18 cellular contexts compared by ENCODE assay signal in genomic region chr11:937853-938261, GRCh38. TPM values are rescaled to one million over a fixed set of nuclear protein-coding genes. Genes with fewer than 3 reads are reported as not detected.
A peak's percentile ranks its signal among the peaks of the same experiment; 100 is the strongest.
DNase-seq lines count a peak whose midpoint lies in the region; ATAC-seq and TF ChIP-seq lines count a peak whose summit lies in the region.
"Had no signal": no experiment of that assay in that cellular context is flagged by ENCODE, and none has a peak within 500 bp of the region (broad histone marks: within the 10 kb centered on the region; RNA-seq: fewer than 3 reads in every experiment).

No MANE protein-coding gene starts in this region.

- H3K4me3 Mint-ChIP-seq in endodermal cell, result no peak overlapping the region
- H3K4me3 Mint-ChIP-seq in neural crest cell, result no peak overlapping the region

- H3K4me1 Mint-ChIP-seq in endodermal cell (peaks cover 46% of the 10 kb centered on the region), neural crest cell (peaks cover 42% of the 10 kb centered on the region)

- H3K36me3 Mint-ChIP-seq in endodermal cell (ENCODE audit: low read depth) (peaks cover 22% of the 10 kb centered on the region), neural crest cell (ENCODE audit: low read depth) (no peaks in the 10 kb centered on the region)
- H3K36me3 Mint-ChIP-seq: activated naive CD4-positive, alpha-beta T cell treated with anti-CD3 and anti-CD28 coated beads, Interleukin-2, amount 50 U/mL, for 72 hours had no signal

- H3K27me3 ChIP-seq in H7 (ENCODE audit: control insufficient read depth, insufficient read depth, low read length) (no peaks in the 10 kb centered on the region), Panc1 (ENCODE audit: control insufficient read depth, insufficient read depth, low read length) (no peaks in the 10 kb centered on the region), endodermal cell (ENCODE audit: control insufficient read depth, insufficient read depth, low read length, poor library complexity, severe bottlenecking) (no peaks in the 10 kb centered on the region), uterus (no peaks in the 10 kb centered on the region)
- H3K27me3 ChIP-seq: brain microvascular endothelial cell, right atrium auricular region had no signal

- no TSS peak for BruUV-seq in Panc1 (replicated peaks; lab: Mats Ljungman, UMichigan)

- TF ChIP-seq CTCF in Panc1 (IDR thresholded peaks at IDR 0.05), result no peak
- TF ChIP-seq CTCF in endodermal cell (conservative IDR thresholded peaks at IDR 0.05), result no peak
- no peak for TF ChIP-seq CTCF in neural crest cell (conservative IDR thresholded peaks at IDR 0.05)
- no peak for TF ChIP-seq CTCF in uterus (IDR thresholded peaks at IDR 0.05)
- TF ChIP-seq CTCF in coronary artery (IDR thresholded peaks at IDR 0.05), result no peak

- H3K36me3 ChIP-seq in H7 (replicated peaks; ENCODE audit: control insufficient read depth, insufficient read depth, low read length) (no peaks in the 10 kb centered on the region), Panc1 (ENCODE audit: control insufficient read depth, insufficient read depth, low read length) (no peaks in the 10 kb centered on the region), endodermal cell (ENCODE audit: control insufficient read depth, insufficient read depth, low read length) (peaks cover 9% of the 10 kb centered on the region), uterus (no peaks in the 10 kb centered on the region)
- H3K36me3 ChIP-seq: brain microvascular endothelial cell, right atrium auricular region had no signal

- ATAC-seq in Panc1, result peak; percentile 59
- ATAC-seq: left colon had no signal

- H3K9ac ChIP-seq in endodermal cell (ENCODE audit: extremely low read depth, low read length, poor library complexity, severe bottlenecking), result no peak overlapping the region

- no peaks in the 10 kb centered on the region for H3K9me3 ChIP-seq in Panc1 (ENCODE audit: control insufficient read depth, insufficient read depth, low read depth, low read length)
- H3K9me3 ChIP-seq in endodermal cell (ENCODE audit: control insufficient read depth, low read length), result no peaks in the 10 kb centered on the region
- no peaks in the 10 kb centered on the region for H3K9me3 ChIP-seq in uterus
- H3K9me3 ChIP-seq: right atrium auricular region had no signal

- H3K4me1 ChIP-seq in Panc1 (ENCODE audit: control insufficient read depth, insufficient read depth, low read length), result peaks cover 10% of the 10 kb centered on the region; the same call in 1 of the 2 replicates
- peaks cover 22% of the 10 kb centered on the region for H3K4me1 ChIP-seq in endodermal cell (ENCODE audit: control insufficient read depth, insufficient read depth, low read length)
- H3K4me1 ChIP-seq in uterus, result peaks cover 0 to 6% of the 10 kb centered on the region in 2 donors

- H3K9me3 Mint-ChIP-seq in endodermal cell, result no peaks in the 10 kb centered on the region
- no peaks in the 10 kb centered on the region for H3K9me3 Mint-ChIP-seq in neural crest cell
- H3K9me3 Mint-ChIP-seq: activated naive CD4-positive, alpha-beta T cell treated with anti-CD3 and anti-CD28 coated beads, Interleukin-2, amount 50 U/mL, for 72 hours had no signal

- POLR2A ChIA-PET in Panc1 (lab: Charles Lee), result interaction anchor here (0.5 to 0.7 kb wide), 2 partner anchors 13 to 101 kb away, joined by 3 read pairs; no protein-coding TSS in a partner anchor

- peak overlapping the region; percentile 61 for H3K27ac Mint-ChIP-seq in endodermal cell
- peak overlapping the region; percentile 38 for H3K27ac Mint-ChIP-seq in neural crest cell (ENCODE audit: unreplicated experiment)

- intact Hi-C loops in Panc1 (cut with micrococcal nuclease; ENCODE audit: unreplicated experiment), result no loop called here
- intact Hi-C loops in uterus (cut with DNase I; ENCODE audit: low total_unique reads), result no loop called here

- in situ Hi-C loops in Panc1 (cut with HindIII; ENCODE audit: low pct_unique_long_range_greater_than_20kb, low sequenced_read_pairs), result no loop called here

- H3K27me3 Mint-ChIP-seq in endodermal cell (ENCODE audit: insufficient read depth) (no peaks in the 10 kb centered on the region), neural crest cell (ENCODE audit: low read depth) (no peaks in the 10 kb centered on the region)

- TF ChIP-seq POLR2A in uterus (IDR thresholded peaks at IDR 0.05), result no peak

- H3K27ac ChIP-seq in Panc1 (ENCODE audit: low read length) (no peak overlapping the region), endodermal cell (ENCODE audit: low read depth, low read length) (no peak overlapping the region), uterus (no peak overlapping the region), coronary artery (no peak overlapping the region)
- H3K27ac ChIP-seq: brain microvascular endothelial cell, right atrium auricular region had no signal

- WGBS in endodermal cell (ENCODE audit: insufficient coverage in 1 of 2, insufficient read length in 1 of 2), 2 experiments, result 77 to 79% methylated on average over 10 of the region's 10 CpGs

- H3K4me3 ChIP-seq in H7 (ENCODE audit: insufficient read depth, low read depth, low read length), result no peak overlapping the region
- H3K4me3 ChIP-seq in Panc1 (ENCODE audit: low read depth in 2 of 2, low read length in 2 of 2), result no peak overlapping the region
- H3K4me3 ChIP-seq in endodermal cell (ENCODE audit: low read length), result no peak overlapping the region
- no peak overlapping the region for H3K4me3 ChIP-seq in uterus
- no peak overlapping the region for H3K4me3 ChIP-seq in coronary artery
- H3K4me3 ChIP-seq: right atrium auricular region had no signal

- DNase-seq in H7 (peak; percentile 52), Panc1 (ENCODE audit: low read depth, low spot score) (no peak), endodermal cell (no peak), neural crest cell (ENCODE audit: low read depth, low spot score) (no peak), uterus (no peak), coronary artery (ENCODE audit: low spot score) (no peak), DMS153 (lab: John Stamatoyannopoulos, UW) (no peak)
- DNase-seq: activated CD4-positive, alpha-beta T cell treated with anti-CD3 and anti-CD28 coated beads for 1 hour; activated CD8-positive, alpha-beta memory T cell treated with anti-CD3 and anti-CD28 coated beads, Interleukin-2, amount 50 U/mL, for 4 hours; brain microvascular endothelial cell; dermis blood vessel endothelial cell; foreskin melanocyte; left colon; NCI-H1417 treated with DMSO at 0.1 percent for 48 hours; NCI-H526 treated with DMSO at 0.1 percent for 48 hours; occipital lobe had no signal

- CTCF ChIA-PET in Panc1 (lab: Charles Lee), result interaction anchor here (0.7 kb wide), 1 partner anchor 11 kb away, joined by 6 read pairs; no protein-coding TSS in a partner anchor

RNA-seq across cellular contexts. Expression of gene AP2A2, which starts 12.2 kb away (rescaled TPM):
- 36.1 and 46.8 TPM in 2 replicates for total RNA-seq in H7 (2014; rRNA removed; shearing (Covaris generic))
- total RNA-seq in Panc1 (2021; ENCODE audit: unreplicated experiment), result 123 TPM
- 238 TPM for polyA plus RNA-seq in Panc1 (2012; ENCODE audit: insufficient read length)
- 10 to 100 TPM; 79.4 to 97.7 TPM for total RNA-seq in endodermal cell
- 62.5 TPM for polyA plus RNA-seq in endodermal cell (2013, experiment 1 of 2)
- 49.7 TPM for polyA plus RNA-seq in endodermal cell (2013, experiment 2 of 2)
- 75.5 and 78.1 TPM in 2 replicates for total RNA-seq in neural crest cell
- total RNA-seq in uterus, result 100 to 1,000 TPM in 1 of 4 donors, 10 to 100 TPM in 3; 25.6 to 120 (median 40.4) TPM

RNA-seq across cellular contexts. Expression of gene CHID1, which starts 27.2 kb away (rescaled TPM):
- 36.9 and 38.1 TPM in 2 replicates for total RNA-seq in H7 (2014; rRNA removed; shearing (Covaris generic))
- total RNA-seq in Panc1 (2021; ENCODE audit: unreplicated experiment), result 224 TPM
- 247 TPM for polyA plus RNA-seq in Panc1 (2012; ENCODE audit: insufficient read length)
- total RNA-seq in endodermal cell, result 10 to 100 TPM; 82.0 to 83.5 TPM
- 63.9 TPM for polyA plus RNA-seq in endodermal cell (2013, experiment 1 of 2)
- polyA plus RNA-seq in endodermal cell (2013, experiment 2 of 2), result 63.6 TPM
- total RNA-seq in neural crest cell, result 81.8 and 82.4 TPM in 2 replicates
- total RNA-seq in uterus, result 10 to 100 TPM; 20.3 to 57.9 (median 48.4) TPM
